1 cellular context compared by ENCODE assay signal in the genomic region with DNA sequence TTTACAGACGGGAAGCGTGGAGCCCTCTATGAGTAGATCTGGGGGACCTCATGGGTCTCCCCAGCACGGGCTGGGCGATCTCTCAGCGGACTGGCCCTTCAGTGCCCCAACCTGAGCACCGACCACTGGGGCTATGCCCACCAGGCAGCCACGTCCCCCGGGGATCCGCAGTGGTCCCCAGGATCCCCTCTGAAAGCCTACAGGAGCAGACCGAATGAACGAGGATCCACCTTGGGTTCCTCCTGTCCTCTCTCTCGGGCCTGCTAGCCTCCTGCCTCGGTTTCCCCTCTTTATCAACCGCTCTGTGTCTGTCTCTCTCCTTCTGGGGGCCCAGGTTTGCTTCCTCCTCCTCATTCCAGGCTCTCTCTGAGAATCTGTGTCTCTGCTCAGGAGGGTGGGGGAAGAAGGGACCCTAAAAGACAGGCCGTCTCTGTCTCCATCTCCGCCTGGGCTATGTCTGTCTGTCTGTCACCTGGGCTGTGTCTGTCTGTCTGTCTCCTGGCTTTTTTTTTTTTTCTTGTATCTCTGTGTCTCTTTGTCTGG.
A peak's percentile ranks its signal among the peaks of the same experiment; 100 is the strongest.
TF ChIP-seq lines count a peak whose summit lies in the region.

No MANE protein-coding gene starts in this region.

TF ChIP-seq in endothelial cell of umbilical vein, 7 proteins besides CTCF, POLR2A, EP300 and RAD21:
- no peak for TF ChIP-seq MAX (IDR thresholded peaks at IDR 0.05; ENCODE audit: insufficient read depth, insufficient read length)
- peak; percentile 33 for TF ChIP-seq EZH2 (IDR thresholded peaks at IDR 0.05; ENCODE audit: borderline replicate concordance, low read depth, low read length, severe bottlenecking)
